11 cellular contexts compared by ENCODE assay signal in genomic region chr14:99573436-99574098, GRCh38. TPM values are rescaled to one million over a fixed set of nuclear protein-coding genes. Genes with fewer than 3 reads are reported as not detected.
DNase-seq lines count a peak whose midpoint lies in the region; ATAC-seq and TF ChIP-seq lines count a peak whose summit lies in the region.
"Had no signal": no experiment of that assay in that cellular context is flagged by ENCODE, and none has a peak within 500 bp of the region (broad histone marks: within the 10 kb centered on the region; RNA-seq: fewer than 3 reads in every experiment).

No MANE protein-coding gene starts in this region.

- DNase-seq in DMS53 (lab: John Stamatoyannopoulos, UW) (peak; percentile 29), DMS53 treated with DMSO at 0.1 percent for 48 hours (lab: John Stamatoyannopoulos, UW; ENCODE audit: unreplicated experiment) (no peak), colonic mucosa (no peak), transverse colon (no peak), SW 1271 (lab: John Stamatoyannopoulos, UW) (no peak)
- DNase-seq: DMS79, NCI-H748 treated with DMSO at 0.1 percent for 48 hours had no signal

- TF ChIP-seq CTCF in colonic mucosa (IDR thresholded peaks at IDR 0.05) (no peak), transverse colon (IDR thresholded peaks at IDR 0.05) (no peak)

- H3K4me1 ChIP-seq in colonic mucosa = peaks cover 59% of the 10 kb centered on the region
- H3K4me1 ChIP-seq in mesodermal cell (ENCODE audit: control insufficient read depth, insufficient read depth, low read length, poor library complexity, severe bottlenecking) = peaks cover 65% of the 10 kb centered on the region
- peaks cover 91 to 100% (median 95%) of the 10 kb centered on the region in 4 donors for H3K4me1 ChIP-seq in transverse colon

- TF ChIP-seq EP300 in transverse colon (IDR thresholded peaks at IDR 0.05; ENCODE audit: low read depth) = no peak

- intact Hi-C loops in colonic mucosa (cut with DNase I) (no loop called here), transverse colon (cut with DNase I; ENCODE audit: low total_unique reads) (no loop called here)

- no peak for ATAC-seq in HG03175 (IDR thresholded peaks at IDR 0.05; ENCODE audit: unreplicated experiment)
- ATAC-seq in HG02763 (IDR thresholded peaks at IDR 0.05; ENCODE audit: unreplicated experiment) = no peak

- TF ChIP-seq POLR2A in transverse colon (IDR thresholded peaks at IDR 0.05) = no peak

- H3K36me3 ChIP-seq in colonic mucosa (no peaks in the 10 kb centered on the region), mesodermal cell (ENCODE audit: control insufficient read depth, insufficient read depth, low read length) (no peaks in the 10 kb centered on the region), transverse colon (no peaks in the 10 kb centered on the region)
- H3K36me3 ChIP-seq: HAP-1 had no signal

- in situ Hi-C loops in transverse colon (cut with MboI; ENCODE audit: low pct_ligation_motif_present in 1 of 4, low pct_unique_long_range_greater_than_20kb in 1 of 4, low sequenced_read_pairs in 3 of 4) = no loop called here

- H3K4me3 ChIP-seq in colonic mucosa = no peak overlapping the region
- H3K4me3 ChIP-seq in mesodermal cell (ENCODE audit: extremely low read depth, insufficient read depth, low read length, poor library complexity, severe bottlenecking) = no peak overlapping the region
- H3K4me3 ChIP-seq in transverse colon = no peak overlapping the region
- H3K4me3 ChIP-seq: HAP-1 had no signal

- H3K9ac ChIP-seq in colonic mucosa (ENCODE audit: low read depth in 2 of 2, low read length in 2 of 2) = peak overlapping the region in 1 of 2 donors; percentile 75

- H3K9me3 ChIP-seq in colonic mucosa (no peaks in the 10 kb centered on the region), mesodermal cell (ENCODE audit: control insufficient read depth, low read length) (no peaks in the 10 kb centered on the region), transverse colon (no peaks in the 10 kb centered on the region)
- H3K9me3 ChIP-seq: HAP-1 had no signal

- WGBS in mesodermal cell (ENCODE audit: insufficient coverage in 2 of 2), 2 experiments = 77 to 79% methylated on average over 13 to 15 of the region's 15 CpGs
- WGBS in transverse colon (ENCODE audit: low coverage in 1 of 2), 2 donors = 77% methylated on average over 14 of the region's 15 CpGs; no CpG with 5 or more reads in 1 of the 2 donors

- no peaks in the 10 kb centered on the region for H3K27me3 ChIP-seq in colonic mucosa
- no peaks in the 10 kb centered on the region for H3K27me3 ChIP-seq in transverse colon

- H3K27ac ChIP-seq in colonic mucosa = peak overlapping the region; percentile 44
- peak overlapping the region; percentile 92 for H3K27ac ChIP-seq in mesodermal cell (ENCODE audit: low read depth, low read length, severe bottlenecking)
- peak overlapping the region; percentile 77 to 86 (median 84) for H3K27ac ChIP-seq in transverse colon

RNA-seq across cellular contexts. Expression of gene CCDC85C, which starts 30.4 kb away (rescaled TPM):
- total RNA-seq in colonic mucosa = 10 to 100 TPM; 54.0 to 73.4 TPM
- 16.8 TPM for polyA plus RNA-seq in mesodermal cell (2013, experiment 1 of 2)
- polyA plus RNA-seq in mesodermal cell (2013, experiment 2 of 2) = 17.4 TPM
- 10 to 100 TPM; 19.3 to 55.4 (median 45.7) TPM for total RNA-seq in transverse colon
